In the genomic region with DNA sequence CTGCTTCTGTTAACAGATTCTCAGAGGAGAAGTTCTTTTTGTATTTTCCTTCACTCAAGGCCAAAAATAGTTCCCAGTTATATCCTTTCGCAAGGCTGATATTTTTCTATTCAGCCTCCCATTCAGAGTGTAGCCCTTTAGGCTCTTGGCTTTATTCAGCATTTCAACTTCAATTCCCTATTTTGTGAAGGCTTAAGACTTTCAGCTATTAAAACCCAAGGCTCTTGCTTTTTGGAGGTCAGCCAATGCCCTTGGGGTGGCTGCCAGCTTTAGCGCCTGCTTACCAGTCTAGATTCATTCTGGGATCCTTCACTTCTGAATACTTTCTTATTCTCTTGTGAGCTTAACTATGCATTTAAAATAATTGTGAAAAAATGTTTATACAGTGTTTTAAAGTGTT, we compare ENCODE assay signal across 14 cellular contexts. TPM values are rescaled to one million over a fixed set of nuclear protein-coding genes. Genes with fewer than 3 reads are reported as not detected.
DNase-seq lines count a peak whose midpoint lies in the region; ATAC-seq and TF ChIP-seq lines count a peak whose summit lies in the region.
"Had no signal": no experiment of that assay in that cellular context is flagged by ENCODE, and none has a peak within 500 bp of the region (broad histone marks: within the 10 kb centered on the region; RNA-seq: fewer than 3 reads in every experiment).

No MANE protein-coding gene starts in this region.

- H3K9me3 ChIP-seq in fibroblast of lung (ENCODE audit: control insufficient read depth, insufficient read depth, low read depth, low read length) (no peaks in the 10 kb centered on the region), mucosa of descending colon (peaks cover 6% of the 10 kb centered on the region), aorta (ENCODE audit: control insufficient read depth, low read length) (no peaks in the 10 kb centered on the region)

- H3K4me1 ChIP-seq in fibroblast of lung (ENCODE audit: control insufficient read depth, extremely low read depth, insufficient read depth, low read length) (no peaks in the 10 kb centered on the region), mucosa of descending colon (ENCODE audit: low read depth) (peaks cover 7% of the 10 kb centered on the region), aorta (ENCODE audit: control insufficient read depth in 1 of 2, insufficient read depth in 2 of 2, low read length in 2 of 2) (no peaks in the 10 kb centered on the region)
- H3K4me1 ChIP-seq: esophagus squamous epithelium had no signal

- no peaks in the 10 kb centered on the region for H3K79me2 ChIP-seq in fibroblast of lung (ENCODE audit: control insufficient read depth, insufficient read depth, low read length)

- intact Hi-C loops in mucosa of descending colon (cut with DNase I, micrococcal nuclease) (no loop called here), aorta (cut with DNase I) (no loop called here)

- TF ChIP-seq CTCF in fibroblast of lung (conservative IDR thresholded peaks at IDR 0.05 in 1 of 2, IDR thresholded peaks at IDR 0.05 in 1 of 2; ENCODE audit: low read depth in 1 of 2, low read length in 2 of 2) (no peak), mucosa of descending colon (IDR thresholded peaks at IDR 0.05) (no peak)

- H3K4me2 ChIP-seq in fibroblast of lung (ENCODE audit: extremely low read depth, insufficient read depth, low read length), result no peak overlapping the region

- H2AFZ ChIP-seq in fibroblast of lung (ENCODE audit: low read length), result no peak overlapping the region

- ATAC-seq in mucosa of descending colon, result no peak
- peak; percentile 50 for ATAC-seq in aorta (ENCODE audit: low FRiP score)
- ATAC-seq in HG02610 (IDR thresholded peaks at IDR 0.05; ENCODE audit: unreplicated experiment), result no peak
- no peak for ATAC-seq in GM21786 (IDR thresholded peaks at IDR 0.05; ENCODE audit: unreplicated experiment)

- H3K27me3 ChIP-seq in fibroblast of lung (ENCODE audit: control insufficient read depth, insufficient read depth, low read length), result no peaks in the 10 kb centered on the region
- H3K27me3 ChIP-seq in aorta (ENCODE audit: control insufficient read depth in 1 of 2, insufficient read depth in 2 of 2, low read length in 1 of 2), result no peaks in the 10 kb centered on the region

- no peak overlapping the region for H3K27ac ChIP-seq in fibroblast of lung (ENCODE audit: insufficient read depth, low read length)
- no peak overlapping the region for H3K27ac ChIP-seq in aorta (ENCODE audit: low read depth in 1 of 2, low read length in 2 of 2)
- H3K27ac ChIP-seq: esophagus squamous epithelium had no signal

- H3K4me3 ChIP-seq in fibroblast of lung (replicated peaks in 1 of 4; ENCODE audit: control extremely low read depth in 1 of 4, insufficient read depth in 1 of 4, low read depth in 3 of 4, low read length in 4 of 4) (no peak overlapping the region), mucosa of descending colon (no peak overlapping the region), aorta (ENCODE audit: low read length in 2 of 2) (no peak overlapping the region)
- H3K4me3 ChIP-seq: esophagus squamous epithelium had no signal

- peak; percentile 12 for DNase-seq in NCI-H2029 treated with DMSO at 0.1 percent for 48 hours (lab: John Stamatoyannopoulos, UW)
- DNase-seq in NCI-H2029 (lab: John Stamatoyannopoulos, UW), result no peak
- peak; percentile 19 to 36 for DNase-seq in fibroblast of lung (ENCODE audit: low read depth in 2 of 2)
- DNase-seq in mucosa of descending colon, result peak in 2 of 3 donors; percentile 66 to 73
- DNase-seq in aorta, result peak; percentile 81 to 87
- DNase-seq in HCEC 1CT, result no peak
- DNase-seq: 8988T; amniotic stem cell; esophagus squamous epithelium; Karpas-422; NCI-H526 treated with DMSO at 0.1 percent for 48 hours; stimulated activated CD4-positive, alpha-beta T cell treated with anti-CD3 and anti-CD28 coated beads, Interleukin-12 subunit alpha, Interleukin-12 subunit beta, amount 100 ng/mL, for 4 hours had no signal

- H4K20me1 ChIP-seq in fibroblast of lung (ENCODE audit: control insufficient read depth, extremely low read depth, insufficient read depth, low read length), result no peaks in the 10 kb centered on the region

- H3K36me3 ChIP-seq in fibroblast of lung (ENCODE audit: control insufficient read depth, insufficient read depth, low read length) (no peaks in the 10 kb centered on the region), mucosa of descending colon (ENCODE audit: low read depth) (no peaks in the 10 kb centered on the region), aorta (ENCODE audit: control insufficient read depth in 1 of 2, insufficient read depth in 2 of 2, low read length in 1 of 2) (no peaks in the 10 kb centered on the region)
- H3K36me3 ChIP-seq: esophagus squamous epithelium had no signal

- 4 to 9% methylated on average over 2 of the region's 2 CpGs for WGBS in aorta, 2 donors

- no peak overlapping the region for H3K9ac ChIP-seq in fibroblast of lung (ENCODE audit: insufficient read depth, low read length)

RNA-seq across cellular contexts. Expression of gene ADGRA3, which starts 57.3 kb away (rescaled TPM):
- 15.2 and 25.2 TPM in 2 replicates for total RNA-seq in fibroblast of lung
- 13.0 and 15.8 TPM in 2 replicates for polyA plus RNA-seq in fibroblast of lung
- polyA plus RNA-seq in fibroblast of lung (2012), result 11.7 and 14.3 TPM in 2 replicates
- polyA minus RNA-seq in fibroblast of lung (ENCODE audit: low replicate concordance), result 60.1 and 72.8 TPM in 2 replicates
- 100 to 1,000 TPM in 1 of 3 donors, 10 to 100 TPM in 2; 47.0 to 104 (median 73.6) TPM for total RNA-seq in mucosa of descending colon
- 10 to 100 TPM; 15.2 to 22.5 TPM for total RNA-seq in aorta
- polyA plus RNA-seq in aorta, result 10 to 100 TPM in 1 of 2 donors, 1 to 10 TPM in 1; 6.6 to 13.1 TPM

Comparison
In these comparisons a context has a peak if more than half of its experiments do, and no peak if none do; other contexts are left out.
1. DNase-seq: peak in NCI-H2029 treated with DMSO at 0.1 percent for 48 hours (single experiment), fibroblast of lung (2 of 2), mucosa of descending colon (2 of 3) and aorta (2 of 2); none in NCI-H2029 (single experiment) and HCEC 1CT (single experiment).